22 cellular contexts compared by ENCODE assay signal in the genomic region with DNA sequence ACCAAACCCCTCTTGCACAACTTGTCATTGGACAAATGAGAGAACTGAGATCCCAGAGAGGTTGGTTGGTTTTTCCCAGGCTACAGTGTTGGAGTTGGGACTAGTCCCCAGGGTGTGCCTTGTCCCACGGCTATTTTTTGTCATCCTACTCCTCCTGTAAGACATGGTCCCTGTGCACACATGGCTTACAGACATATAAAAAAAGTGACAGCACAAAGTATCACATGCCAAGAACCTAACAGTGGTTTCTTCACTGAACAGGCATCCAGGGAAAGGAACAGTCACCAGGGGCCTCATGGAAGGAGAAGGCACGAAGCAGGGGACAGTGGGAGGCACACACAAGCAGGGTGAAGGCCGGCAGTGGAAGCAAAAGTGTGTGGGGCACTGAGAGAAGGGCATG. TPM values are rescaled to one million over a fixed set of nuclear protein-coding genes. Genes with fewer than 3 reads are reported as not detected.
A peak's percentile ranks its signal among the peaks of the same experiment; 100 is the strongest.
DNase-seq lines count a peak whose midpoint lies in the region; ATAC-seq, FAIRE-seq and TF ChIP-seq lines count a peak whose summit lies in the region.
"Had no signal": no experiment of that assay in that cellular context is flagged by ENCODE, and none has a peak within 500 bp of the region (broad histone marks: within the 10 kb centered on the region; RNA-seq: fewer than 3 reads in every experiment).

No MANE protein-coding gene starts in this region.

- no peak for DNase-seq in T-helper 1 cell
- DNase-seq in DND-41 = no peak
- no peak for DNase-seq in heart left ventricle
- no peak for DNase-seq in neural progenitor cell (ENCODE audit: low spot score)
- DNase-seq in left lung = no peak
- DNase-seq in mucosa of gallbladder (ENCODE audit: low spot score) = no peak
- DNase-seq in GM12892 (ENCODE audit: insufficient read length) = no peak
- DNase-seq: activated CD4-positive, CD25-positive, alpha-beta regulatory T cell; activated CD8-positive, alpha-beta T cell treated with anti-CD3 and anti-CD28 coated beads, Interleukin-2, amount 10 ng/mL, durations not matched to agents 7 days and 5 days; CD4-positive, CD25-positive, alpha-beta regulatory T cell; EL; midbrain; NCI-H1105 treated with DMSO at 0.1 percent for 48 hours; NCI-H226; OCI-M1; stimulated activated CD8-positive, alpha-beta memory T cell treated with anti-CD3 and anti-CD28 coated beads, Interleukin-4, amount 100 ng/mL, for 48 hours; T1000 had no signal

- H3K27me3 ChIP-seq in DND-41 (ENCODE audit: insufficient read depth, low read length, poor library complexity) (no peaks in the 10 kb centered on the region), heart left ventricle (no peaks in the 10 kb centered on the region), neural progenitor cell (no peaks in the 10 kb centered on the region), left lung (no peaks in the 10 kb centered on the region)
- H3K27me3 ChIP-seq: body of pancreas had no signal

- FAIRE-seq in GM12892 (lab: Jason Lieb, UNC) = no peak
- FAIRE-seq: D721Med had no signal

- H2AFZ ChIP-seq in DND-41 (ENCODE audit: low read depth, low read length) (no peak overlapping the region), neural progenitor cell (replicated peaks) (no peak overlapping the region)

- H3K4me2 ChIP-seq in DND-41 (ENCODE audit: insufficient read depth, low read length) (peak overlapping the region; percentile 54), neural progenitor cell (no peak overlapping the region)

- H3K36me3 Mint-ChIP-seq in T-helper 1 cell treated with Interleukin-12 subunit alpha and Interleukin-12 subunit beta and Interleukin-4 antibody, amounts not matched to agents 30 μg/mL and 1 μg/mL, for 36 hours (ENCODE audit: low read depth) = peaks cover 72% of the 10 kb centered on the region
- H3K36me3 Mint-ChIP-seq in neural progenitor cell = no peaks in the 10 kb centered on the region

- ATAC-seq in DND-41 (ENCODE audit: insufficient read depth, low read depth) (no peak), heart left ventricle (peak in 3 of 4 donors; percentile 8 to 18 (median 18)), left lung (no peak)
- ATAC-seq: activated CD8-positive, alpha-beta T cell treated with anti-CD3 and anti-CD28 coated beads, Interleukin-2, amount 10 ng/mL, durations not matched to agents 7 days and 5 days had no signal

- WGBS in heart left ventricle, 4 donors = 67 to 69% (median 67%) methylated on average over 3 of the region's 3 CpGs

- H3K4me1 ChIP-seq in DND-41 (ENCODE audit: insufficient read depth, low read length) (peaks cover 25% of the 10 kb centered on the region), heart left ventricle (peaks cover 0 to 17% (median 2%) of the 10 kb centered on the region in 12 donors), neural progenitor cell (peaks cover 3% of the 10 kb centered on the region), left lung (no peaks in the 10 kb centered on the region)

- TF ChIP-seq POLR2A in heart left ventricle (IDR thresholded peaks at IDR 0.05) = no peak
- no peak for TF ChIP-seq POLR2A in GM12892 (IDR thresholded peaks at IDR 0.05; ENCODE audit: low read depth, low read length)

- H3K4me3 Mint-ChIP-seq in T-helper 1 cell treated with Interleukin-12 subunit alpha and Interleukin-12 subunit beta and Interleukin-4 antibody, amounts not matched to agents 30 μg/mL and 1 μg/mL, for 36 hours = no peak overlapping the region
- H3K4me3 Mint-ChIP-seq in neural progenitor cell = no peak overlapping the region
- H3K4me3 Mint-ChIP-seq: activated CD8-positive, alpha-beta T cell treated with anti-CD3 and anti-CD28 coated beads, Interleukin-2, amount 10 ng/mL, durations not matched to agents 7 days and 5 days; CD4-positive, CD25-positive, alpha-beta regulatory T cell; nephron had no signal

- no peaks in the 10 kb centered on the region for H3K36me3 ChIP-seq in DND-41 (ENCODE audit: insufficient read depth, low read length)
- peaks cover 0 to 14% (median 0%) of the 10 kb centered on the region in 9 donors for H3K36me3 ChIP-seq in heart left ventricle
- H3K36me3 ChIP-seq in neural progenitor cell = no peaks in the 10 kb centered on the region
- peaks cover 0 to 4% of the 10 kb centered on the region in 2 donors for H3K36me3 ChIP-seq in left lung

- H3K27me3 Mint-ChIP-seq in T-helper 1 cell treated with Interleukin-12 subunit alpha and Interleukin-12 subunit beta and Interleukin-4 antibody, amounts not matched to agents 30 μg/mL and 1 μg/mL, for 36 hours (ENCODE audit: low read depth) = no peaks in the 10 kb centered on the region
- H3K27me3 Mint-ChIP-seq in neural progenitor cell (ENCODE audit: insufficient read depth, low read depth) = no peaks in the 10 kb centered on the region
- H3K27me3 Mint-ChIP-seq: CD4-positive, CD25-positive, alpha-beta regulatory T cell had no signal

- H3K4me1 Mint-ChIP-seq in T-helper 1 cell treated with Interleukin-12 subunit alpha and Interleukin-12 subunit beta and Interleukin-4 antibody, amounts not matched to agents 30 μg/mL and 1 μg/mL, for 36 hours (ENCODE audit: low read depth) = peaks cover 18% of the 10 kb centered on the region
- H3K4me1 Mint-ChIP-seq in neural progenitor cell = no peaks in the 10 kb centered on the region
- H3K4me1 Mint-ChIP-seq: CD4-positive, CD25-positive, alpha-beta regulatory T cell; nephron had no signal

- H3F3A ChIP-seq in neural progenitor cell (ENCODE audit: low read depth) = no peaks in the 10 kb centered on the region

- H3K27ac Mint-ChIP-seq in T-helper 1 cell treated with Interleukin-12 subunit alpha and Interleukin-12 subunit beta and Interleukin-4 antibody, amounts not matched to agents 30 μg/mL and 1 μg/mL, for 36 hours = peak overlapping the region; percentile 62
- peak overlapping the region; percentile 61 for H3K27ac Mint-ChIP-seq in neural progenitor cell
- H3K27ac Mint-ChIP-seq: CD4-positive, CD25-positive, alpha-beta regulatory T cell; nephron had no signal

- peak overlapping the region; percentile 75 for H3K27ac ChIP-seq in DND-41 (ENCODE audit: low read length)
- H3K27ac ChIP-seq in heart left ventricle = peak overlapping the region in 6 of 12 donors; percentile 7 to 66 (median 28)
- no peak overlapping the region for H3K27ac ChIP-seq in neural progenitor cell
- no peak overlapping the region for H3K27ac ChIP-seq in left lung
- H3K27ac ChIP-seq: 22Rv1 had no signal

- intact Hi-C loops in heart left ventricle (cut with DNase I) = no loop called here
- intact Hi-C loops in left lung (cut with DNase I) = no loop called here

- H4K20me1 ChIP-seq in DND-41 (ENCODE audit: insufficient read depth, low read length) (peaks cover 6% of the 10 kb centered on the region; the same call in 1 of the 2 replicates), neural progenitor cell (ENCODE audit: low read depth) (no peaks in the 10 kb centered on the region)

- no peak overlapping the region for H3K9ac ChIP-seq in DND-41 (ENCODE audit: low read depth, low read length)
- no peak overlapping the region for H3K9ac ChIP-seq in neural progenitor cell

- TF ChIP-seq CTCF in DND-41 (IDR thresholded peaks at IDR 0.05; ENCODE audit: borderline replicate concordance, extremely low read depth, low read length, poor library complexity, severe bottlenecking) (no peak), heart left ventricle (IDR thresholded peaks at IDR 0.05) (no peak), neural progenitor cell (IDR thresholded peaks at IDR 0.05) (no peak), left lung (IDR thresholded peaks at IDR 0.05) (no peak)

- H3K79me2 ChIP-seq in DND-41 (ENCODE audit: insufficient read depth, low read length) (no peaks in the 10 kb centered on the region), neural progenitor cell (ENCODE audit: low read depth) (no peaks in the 10 kb centered on the region)

- peak overlapping the region in 1 of 2 experiments; percentile 25; a peak in 1 of 4 replicates for H3K4me3 ChIP-seq in DND-41 (ENCODE audit: low read depth in 1 of 2, low read length in 2 of 2)
- no peak overlapping the region for H3K4me3 ChIP-seq in heart left ventricle
- H3K4me3 ChIP-seq in neural progenitor cell = no peak overlapping the region
- no peak overlapping the region for H3K4me3 ChIP-seq in left lung
- H3K4me3 ChIP-seq: body of pancreas had no signal

- no peaks in the 10 kb centered on the region for H3K9me3 Mint-ChIP-seq in T-helper 1 cell treated with Interleukin-12 subunit alpha and Interleukin-12 subunit beta and Interleukin-4 antibody, amounts not matched to agents 30 μg/mL and 1 μg/mL, for 36 hours
- H3K9me3 Mint-ChIP-seq in neural progenitor cell = no peaks in the 10 kb centered on the region
- H3K9me3 Mint-ChIP-seq: nephron had no signal

- no peaks in the 10 kb centered on the region for H3K9me3 ChIP-seq in DND-41 (ENCODE audit: insufficient read depth, low read length, severe bottlenecking)
- no peaks in the 10 kb centered on the region for H3K9me3 ChIP-seq in heart left ventricle
- no peaks in the 10 kb centered on the region for H3K9me3 ChIP-seq in neural progenitor cell (ENCODE audit: low read depth)
- H3K9me3 ChIP-seq in left lung = no peaks in the 10 kb centered on the region
- H3K9me3 ChIP-seq: body of pancreas had no signal

RNA-seq across cellular contexts. Expression of gene SERBP1, which starts 36.5 kb away (rescaled TPM):
- total RNA-seq in heart left ventricle (100 to 1,000 TPM; 125 to 163 (median 148) TPM), neural progenitor cell (ENCODE audit: low replicate concordance) (399 and 534 TPM in 2 replicates), left lung (100 to 1,000 TPM; 130 to 174 TPM), mucosa of gallbladder (145 TPM)
- 100 to 1,000 TPM in 1 of 2 donors, 10 to 100 TPM in 1; 68.8 to 197 TPM for polyA plus RNA-seq in heart left ventricle
- 324 TPM for polyA plus RNA-seq in GM12892 (2012; ENCODE audit: missing spikeins)

Comparison
In these comparisons a context has a peak if more than half of its experiments do, and no peak if none do; other contexts are left out.
1. ATAC-seq: peak in heart left ventricle (3 of 4); none in DND-41 (single experiment) and left lung (single experiment).